18 cellular contexts compared by ENCODE assay signal in the genomic region with DNA sequence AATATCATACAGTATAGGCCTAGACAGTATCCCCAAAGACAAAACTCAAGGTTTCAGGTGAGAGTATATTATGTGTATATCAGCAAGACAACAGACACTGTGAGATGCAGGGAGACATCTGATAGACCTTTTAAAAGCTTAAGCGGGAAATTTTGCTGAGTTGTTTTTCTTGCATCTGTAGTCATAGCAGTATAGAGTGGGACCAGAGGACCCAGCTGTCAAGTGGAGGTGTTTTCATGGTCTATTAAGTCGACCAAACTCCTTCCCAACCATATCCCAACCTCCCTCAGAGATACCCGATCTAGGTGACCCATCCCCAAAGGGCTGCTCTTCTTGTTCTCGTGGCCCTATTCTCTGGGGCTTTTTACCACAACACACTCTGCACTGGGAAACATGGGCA.
DNase-seq lines count a peak whose midpoint lies in the region; ATAC-seq and TF ChIP-seq lines count a peak whose summit lies in the region.
"Had no signal": no experiment of that assay in that cellular context is flagged by ENCODE, and none has a peak within 500 bp of the region (broad histone marks: within the 10 kb centered on the region; RNA-seq: fewer than 3 reads in every experiment).

No MANE protein-coding gene starts in this region.

- H3K36me3 Mint-ChIP-seq in CD4-positive, alpha-beta T cell (ENCODE audit: low read depth), result no peaks in the 10 kb centered on the region
- peaks cover 2% of the 10 kb centered on the region for H3K36me3 Mint-ChIP-seq in CD8-positive, alpha-beta T cell
- no peaks in the 10 kb centered on the region for H3K36me3 Mint-ChIP-seq in activated naive CD8-positive, alpha-beta T cell treated with anti-CD3 and anti-CD28 coated beads, Interleukin-2, amount 50 U/mL, for 24 hours (ENCODE audit: low read depth)

- ATAC-seq in CD4-positive, alpha-beta T cell (ENCODE audit: poor library complexity), result no peak
- no peak for ATAC-seq in CD8-positive, alpha-beta T cell
- peak; percentile 68 for ATAC-seq in activated naive CD8-positive, alpha-beta T cell treated with anti-CD3 and anti-CD28 coated beads, Interleukin-2, amount 50 U/mL, for 24 hours
- ATAC-seq in stimulated activated naive CD8-positive, alpha-beta T cell treated with anti-CD3 and anti-CD28 coated beads, Interleukin-15, Interleukin-2, amounts not matched to agents 100 U/mL and 50 U/mL, for 24 hours, result peak; percentile 74
- ATAC-seq: HCT116 had no signal

- H3K4me3 Mint-ChIP-seq in CD4-positive, alpha-beta T cell, result peak overlapping the region; percentile 4
- H3K4me3 Mint-ChIP-seq in CD8-positive, alpha-beta T cell, result no peak overlapping the region
- H3K4me3 Mint-ChIP-seq in activated naive CD8-positive, alpha-beta T cell treated with anti-CD3 and anti-CD28 coated beads, Interleukin-2, amount 50 U/mL, for 24 hours, result no peak overlapping the region

- H3K4me1 ChIP-seq in CD8-positive, alpha-beta T cell (ENCODE audit: insufficient read depth, low read length), result peaks cover 64% of the 10 kb centered on the region

- H3K27me3 ChIP-seq in CD4-positive, alpha-beta T cell (ENCODE audit: control insufficient read depth, insufficient read depth, low read length), result no peaks in the 10 kb centered on the region
- no peaks in the 10 kb centered on the region for H3K27me3 ChIP-seq in CD8-positive, alpha-beta T cell (ENCODE audit: insufficient read depth, low read length)

- no peak overlapping the region for H3K27ac ChIP-seq in CD4-positive, alpha-beta T cell (ENCODE audit: low read depth, low read length)
- H3K27ac ChIP-seq in CD8-positive, alpha-beta T cell (ENCODE audit: low read depth, low read length), result peak overlapping the region; percentile 2

- intact Hi-C loops in CD4-positive, alpha-beta T cell (cut with DNase I, micrococcal nuclease), result no loop called here
- intact Hi-C loops in CD8-positive, alpha-beta T cell (cut with DNase I, micrococcal nuclease), result loop anchor here in 1 of 2 experiments (10.0 kb wide), 1 partner anchor 516 kb away; no protein-coding TSS in a partner anchor

- no peaks in the 10 kb centered on the region for H3K36me3 ChIP-seq in CD8-positive, alpha-beta T cell (ENCODE audit: insufficient read depth, low read length)

- H3K27me3 Mint-ChIP-seq in CD4-positive, alpha-beta T cell, result no peaks in the 10 kb centered on the region
- no peaks in the 10 kb centered on the region for H3K27me3 Mint-ChIP-seq in CD8-positive, alpha-beta T cell (ENCODE audit: low read depth)
- no peaks in the 10 kb centered on the region for H3K27me3 Mint-ChIP-seq in activated naive CD8-positive, alpha-beta T cell treated with anti-CD3 and anti-CD28 coated beads, Interleukin-2, amount 50 U/mL, for 24 hours

- no peak overlapping the region for H3K4me3 ChIP-seq in CD8-positive, alpha-beta T cell (ENCODE audit: low read depth, low read length)
- H3K4me3 ChIP-seq in foreskin fibroblast (ENCODE audit: low read depth in 1 of 2, low read length in 2 of 2), result no peak overlapping the region

- no peak for DNase-seq in CD4-positive, alpha-beta T cell
- no peak for DNase-seq in CD8-positive, alpha-beta T cell
- no peak for DNase-seq in activated naive CD8-positive, alpha-beta T cell treated with anti-CD3 and anti-CD28 coated beads, Interleukin-2, amount 50 U/mL, for 24 hours
- DNase-seq in stimulated activated naive CD8-positive, alpha-beta T cell treated with anti-CD3 and anti-CD28 coated beads, Interleukin-15, Interleukin-2, amounts not matched to agents 100 U/mL and 50 U/mL, for 24 hours, result no peak
- DNase-seq in foreskin fibroblast (no peak), NCI-H2029 (lab: John Stamatoyannopoulos, UW) (no peak)
- DNase-seq in activated naive CD4-positive, alpha-beta T cell treated with anti-CD3 and anti-CD28 coated beads, Interleukin-2, amount 50 U/mL, for 16 hours, result no peak
- DNase-seq: ACHN, C1 segment of cervical spinal cord, DMS79, GOT3, NCI-H1092 treated with DMSO at 0.1 percent for 48 hours, NCI-H146, NCI-H2081 treated with DMSO at 0.1 percent for 48 hours, NCI-H226, NCI-H524, SHP77 treated with DMSO at 0.1 percent for 48 hours had no signal

- POLR2A ChIA-PET in CD4-positive, alpha-beta T cell (lab: Charles Lee), result no interaction called here
- POLR2A ChIA-PET in CD8-positive, alpha-beta T cell (lab: Charles Lee), result interaction anchor here (1.4 kb wide), 1 partner anchor 21 kb away, joined by 3 read pairs; no protein-coding TSS in a partner anchor

- TF ChIP-seq CTCF in CD4-positive, alpha-beta T cell (IDR thresholded peaks at IDR 0.05), result no peak
- TF ChIP-seq CTCF in CD8-positive, alpha-beta T cell (IDR thresholded peaks at IDR 0.05), result no peak
- TF ChIP-seq CTCF in foreskin fibroblast (IDR thresholded peaks at IDR 0.05; ENCODE audit: low read depth, low read length), result no peak

- peaks cover 42% of the 10 kb centered on the region for H3K4me1 Mint-ChIP-seq in CD4-positive, alpha-beta T cell (ENCODE audit: low read depth)
- H3K4me1 Mint-ChIP-seq in CD8-positive, alpha-beta T cell (ENCODE audit: low read depth), result peaks cover 73% of the 10 kb centered on the region
- H3K4me1 Mint-ChIP-seq in activated naive CD8-positive, alpha-beta T cell treated with anti-CD3 and anti-CD28 coated beads, Interleukin-2, amount 50 U/mL, for 24 hours, result peaks cover 63% of the 10 kb centered on the region

- CTCF ChIA-PET in CD4-positive, alpha-beta T cell (lab: Charles Lee), result no interaction called here
- CTCF ChIA-PET in CD8-positive, alpha-beta T cell (lab: Charles Lee), result interaction anchor here (0.6 kb wide), 1 partner anchor 278 kb away, joined by 4 read pairs; no protein-coding TSS in a partner anchor

- no peaks in the 10 kb centered on the region for H3K9me3 Mint-ChIP-seq in CD4-positive, alpha-beta T cell
- H3K9me3 Mint-ChIP-seq in CD8-positive, alpha-beta T cell, result no peaks in the 10 kb centered on the region
- H3K9me3 Mint-ChIP-seq in activated naive CD8-positive, alpha-beta T cell treated with anti-CD3 and anti-CD28 coated beads, Interleukin-2, amount 50 U/mL, for 24 hours, result no peaks in the 10 kb centered on the region

- peak overlapping the region; percentile 19 for H3K27ac Mint-ChIP-seq in CD4-positive, alpha-beta T cell
- H3K27ac Mint-ChIP-seq in CD8-positive, alpha-beta T cell, result peak overlapping the region; percentile 92
- H3K27ac Mint-ChIP-seq in activated naive CD8-positive, alpha-beta T cell treated with anti-CD3 and anti-CD28 coated beads, Interleukin-2, amount 50 U/mL, for 24 hours, result peak overlapping the region; percentile 68

- H3K9me3 ChIP-seq in CD4-positive, alpha-beta T cell (ENCODE audit: control insufficient read depth, low read length), result no peaks in the 10 kb centered on the region
- no peaks in the 10 kb centered on the region for H3K9me3 ChIP-seq in CD8-positive, alpha-beta T cell (ENCODE audit: low read length)

Comparison
In these comparisons a context has a peak if more than half of its experiments do, and no peak if none do; other contexts are left out.
1. ATAC-seq: peak in activated naive CD8-positive, alpha-beta T cell treated with anti-CD3 and anti-CD28 coated beads, Interleukin-2, amount 50 U/mL, for 24 hours (single experiment) and stimulated activated naive CD8-positive, alpha-beta T cell treated with anti-CD3 and anti-CD28 coated beads, Interleukin-15, Interleukin-2, amounts not matched to agents 100 U/mL and 50 U/mL, for 24 hours (single experiment); none in CD4-positive, alpha-beta T cell (single experiment) and CD8-positive, alpha-beta T cell (single experiment).
2. H3K27ac Mint-ChIP-seq: peak in every context shown above with its lines; median percentile 92 in CD8-positive, alpha-beta T cell; 68 in activated naive CD8-positive, alpha-beta T cell treated with anti-CD3 and anti-CD28 coated beads, Interleukin-2, amount 50 U/mL, for 24 hours; 19 in CD4-positive, alpha-beta T cell.